ENCODE assay signal across 9 cellular contexts in the genomic region with DNA sequence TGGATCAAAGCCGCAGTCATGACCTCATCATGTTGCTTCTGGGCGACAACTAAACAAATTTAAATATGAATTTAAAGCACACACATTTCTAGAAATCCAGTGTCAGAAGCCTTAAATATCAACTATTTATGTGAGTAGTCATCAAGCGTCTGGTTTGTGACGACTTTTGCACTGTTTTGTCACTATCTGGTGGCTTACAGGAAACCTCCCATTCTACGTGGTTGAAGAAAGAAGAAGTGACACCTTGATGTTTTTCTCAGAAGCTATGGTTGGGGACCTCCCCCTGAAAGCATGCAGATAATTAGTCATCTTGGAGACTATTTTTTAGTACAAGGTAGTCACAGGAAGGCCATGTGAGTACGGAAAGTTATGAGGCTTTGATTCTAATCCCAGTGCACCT. TPM values are rescaled to one million over a fixed set of nuclear protein-coding genes. Genes with fewer than 3 reads are reported as not detected.
DNase-seq lines count a peak whose midpoint lies in the region; ATAC-seq and TF ChIP-seq lines count a peak whose summit lies in the region.
"Had no signal": no experiment of that assay in that cellular context is flagged by ENCODE, and none has a peak within 500 bp of the region (broad histone marks: within the 10 kb centered on the region; RNA-seq: fewer than 3 reads in every experiment).

No MANE protein-coding gene starts in this region.

- TF ChIP-seq CTCF in activated CD8-positive, alpha-beta T cell treated with anti-CD3 and anti-CD28 coated beads for 36 hours (IDR thresholded peaks at IDR 0.05) = no peak

- H3K27ac Mint-ChIP-seq in activated CD8-positive, alpha-beta T cell treated with anti-CD3 and anti-CD28 coated beads for 36 hours = peak overlapping the region; percentile 77

- no peaks in the 10 kb centered on the region for H3K27me3 ChIP-seq in right cardiac atrium (ENCODE audit: control insufficient read depth, insufficient read depth)

- peaks cover 7% of the 10 kb centered on the region for H3K9me3 Mint-ChIP-seq in activated CD8-positive, alpha-beta T cell treated with anti-CD3 and anti-CD28 coated beads for 36 hours

- no peak overlapping the region for H3K4me3 ChIP-seq in right cardiac atrium (ENCODE audit: low read length)

- peak; percentile 53 for DNase-seq in NK-92 treated with Interleukin-12 subunit alpha and Interleukin-12 subunit beta, amount 100 ng/mL, for 24 hours (lab: John Stamatoyannopoulos, UW)
- DNase-seq in NK-92 (lab: John Stamatoyannopoulos, UW; ENCODE audit: unreplicated experiment) (no peak), hepatic stellate cell (ENCODE audit: low spot score) (no peak), EL (no peak), right cardiac atrium (no peak)
- peak; percentile 84 for DNase-seq in activated CD8-positive, alpha-beta T cell treated with anti-CD3 and anti-CD28 coated beads for 36 hours
- DNase-seq in stimulated activated CD4-positive, alpha-beta T cell treated with anti-CD3 and anti-CD28 coated beads, TNF-alpha, amount 100 ng/mL, for 1 hour (ENCODE audit: low read depth in 3 of 3, low spot score in 1 of 3) = peak in 2 of 3 donors; percentile 24 to 28

- no peak overlapping the region for H3K27ac ChIP-seq in right cardiac atrium (ENCODE audit: low read length)
- H3K27ac ChIP-seq: 22Rv1 had no signal

- intact Hi-C loops in activated CD8-positive, alpha-beta T cell treated with anti-CD3 and anti-CD28 coated beads for 36 hours (cut with micrococcal nuclease) = loop anchor here (10.0 kb wide), 1 partner anchor 660 kb away; a partner anchor contains a TSS
- intact Hi-C loops in right cardiac atrium (cut with DNase I) = no loop called here

- no peaks in the 10 kb centered on the region for H3K9me3 ChIP-seq in right cardiac atrium (ENCODE audit: control insufficient read depth, low read length)

- POLR2A ChIA-PET in activated CD8-positive, alpha-beta T cell treated with anti-CD3 and anti-CD28 coated beads for 36 hours (lab: Charles Lee) = interaction anchor here (0.8 to 2.7 kb wide), 3 partner anchors 9 to 887 kb away, joined by 3 to 17 read pairs (median 8); no protein-coding TSS in a partner anchor

- WGBS in right cardiac atrium = 81% methylated on average over 6 of the region's 6 CpGs

- CTCF ChIA-PET in activated CD8-positive, alpha-beta T cell treated with anti-CD3 and anti-CD28 coated beads for 36 hours (lab: Charles Lee) = interaction anchor here (0.7 to 4.1 kb wide), 6 partner anchors 9 to 130 kb away, joined by 3 to 22 read pairs (median 6); no protein-coding TSS in a partner anchor

- peaks cover 1% of the 10 kb centered on the region for H3K4me1 ChIP-seq in right cardiac atrium (ENCODE audit: control insufficient read depth, insufficient read depth, low read length)

- H3K4me3 Mint-ChIP-seq in activated CD8-positive, alpha-beta T cell treated with anti-CD3 and anti-CD28 coated beads for 36 hours = no peak overlapping the region

- H3K27me3 Mint-ChIP-seq in activated CD8-positive, alpha-beta T cell treated with anti-CD3 and anti-CD28 coated beads for 36 hours = peaks cover 17% of the 10 kb centered on the region

- peak; percentile 93 for ATAC-seq in HG03280 (IDR thresholded peaks at IDR 0.05; ENCODE audit: unreplicated experiment)
- ATAC-seq in activated CD8-positive, alpha-beta T cell treated with anti-CD3 and anti-CD28 coated beads for 36 hours = peak; percentile 90
- no peak for ATAC-seq in right cardiac atrium

- no peaks in the 10 kb centered on the region for H3K36me3 Mint-ChIP-seq in activated CD8-positive, alpha-beta T cell treated with anti-CD3 and anti-CD28 coated beads for 36 hours (ENCODE audit: low read depth)

- peaks cover 64% of the 10 kb centered on the region for H3K4me1 Mint-ChIP-seq in activated CD8-positive, alpha-beta T cell treated with anti-CD3 and anti-CD28 coated beads for 36 hours (ENCODE audit: low read depth)

RNA-seq across cellular contexts. Expression of a gene that starts 58.5 kb away (rescaled TPM):
- 10 to 100 TPM; 13.1 to 13.6 TPM for total RNA-seq in activated CD8-positive, alpha-beta T cell treated with anti-CD3 and anti-CD28 coated beads for 36 hours
- total RNA-seq in right cardiac atrium = 10 to 100 TPM; 20.4 to 33.1 (median 31.7) TPM
- 9.5 TPM for polyA plus RNA-seq in right cardiac atrium

Comparison
In these comparisons a context has a peak if more than half of its experiments do, and no peak if none do; other contexts are left out.
1. DNase-seq: peak in NK-92 treated with Interleukin-12 subunit alpha and Interleukin-12 subunit beta, amount 100 ng/mL, for 24 hours (single experiment), activated CD8-positive, alpha-beta T cell treated with anti-CD3 and anti-CD28 coated beads for 36 hours (single experiment) and stimulated activated CD4-positive, alpha-beta T cell treated with anti-CD3 and anti-CD28 coated beads, TNF-alpha, amount 100 ng/mL, for 1 hour (2 of 3); none in NK-92 (single experiment), hepatic stellate cell (single experiment), EL (single experiment) and right cardiac atrium (0 of 3).
2. ATAC-seq: peak in HG03280 (single experiment) and activated CD8-positive, alpha-beta T cell treated with anti-CD3 and anti-CD28 coated beads for 36 hours (single experiment); none in right cardiac atrium (0 of 2).